In the genomic region with DNA sequence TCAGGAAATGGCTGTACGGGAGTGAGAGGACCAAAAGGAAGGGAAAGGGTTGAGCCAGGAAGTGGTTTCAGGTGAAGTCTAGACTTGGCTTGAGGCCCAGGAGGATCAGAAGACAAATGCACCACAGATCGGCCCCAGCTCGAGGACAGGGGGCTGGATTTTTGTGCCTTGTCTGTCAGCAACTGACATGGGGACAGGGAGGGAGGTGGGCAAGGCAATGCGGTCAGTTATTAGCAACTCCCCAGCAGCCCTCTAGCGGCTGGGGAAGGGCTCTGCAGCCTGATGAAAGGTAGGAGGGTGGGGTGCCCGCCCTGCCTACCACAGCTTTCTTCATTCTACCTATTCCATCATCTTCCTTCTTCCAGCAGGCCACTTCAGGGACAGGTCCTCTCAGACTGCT, we compare ENCODE assay signal across 8 cellular contexts. TPM values are rescaled to one million over a fixed set of nuclear protein-coding genes. Genes with fewer than 3 reads are reported as not detected.
DNase-seq lines count a peak whose midpoint lies in the region; ATAC-seq and TF ChIP-seq lines count a peak whose summit lies in the region.

No MANE protein-coding gene starts in this region.

- no peak for TF ChIP-seq POLR2A in NB4 (IDR thresholded peaks at IDR 0.05; ENCODE audit: extremely low read depth, insufficient read length)
- no peak for TF ChIP-seq POLR2A in right lobe of liver (IDR thresholded peaks at IDR 0.05)

- peaks cover 9% of the 10 kb centered on the region for H3K4me1 ChIP-seq in HAP-1
- H3K4me1 ChIP-seq in right lobe of liver, result peaks cover 0 to 10% (median 0%) of the 10 kb centered on the region in 4 donors

- H3K27me3 ChIP-seq in HAP-1 (ENCODE audit: low read depth) (no peaks in the 10 kb centered on the region), right lobe of liver (no peaks in the 10 kb centered on the region)

- no peak overlapping the region for H3K27ac ChIP-seq in right lobe of liver

- intact Hi-C loops in right lobe of liver (cut with DNase I), result loop anchor here in 1 of 2 donors (10.0 kb wide), 2 partner anchors 185 to 475 kb away; no protein-coding TSS in a partner anchor

- in situ Hi-C loops in ACHN (cut with HindIII; ENCODE audit: low pct_ligation_motif_present, low pct_unique_long_range_greater_than_20kb, low sequenced_read_pairs) (no loop called here), HAP-1 (cut with MboI; ENCODE audit: low sequenced_read_pairs) (loop anchor here (10.0 kb wide), 2 partner anchors 175 to 295 kb away; a partner anchor contains a TSS), astrocyte of the spinal cord (cut with HindIII; ENCODE audit: low sequenced_read_pairs) (no loop called here)

- H3K4me3 ChIP-seq in HAP-1, result no peak overlapping the region
- H3K4me3 ChIP-seq in NB4 (ENCODE audit: low read depth, low read length), result no peak overlapping the region
- no peak overlapping the region for H3K4me3 ChIP-seq in astrocyte of the spinal cord (ENCODE audit: low read depth, low read length)
- H3K4me3 ChIP-seq in right lobe of liver, result no peak overlapping the region

- peak; percentile 92 to 96 (median 94) for ATAC-seq in right lobe of liver

- H3K9me3 ChIP-seq in HAP-1 (no peaks in the 10 kb centered on the region), right lobe of liver (no peaks in the 10 kb centered on the region)

- 19% methylated on average over 3 of the region's 6 CpGs for WGBS in right lobe of liver (ENCODE audit: insufficient coverage, low coverage, low lambda C conversion rate, missing lambda C conversion rate)

- H3K36me3 ChIP-seq in HAP-1 (replicated peaks), result no peaks in the 10 kb centered on the region
- H3K36me3 ChIP-seq in right lobe of liver, result no peaks in the 10 kb centered on the region

- TF ChIP-seq CTCF in NB4 (IDR thresholded peaks at IDR 0.05; ENCODE audit: low read depth, low read length), result peak; percentile 92
- TF ChIP-seq CTCF in astrocyte of the spinal cord (IDR thresholded peaks at IDR 0.05; ENCODE audit: low read depth, low read length), result peak; percentile 77
- TF ChIP-seq CTCF in right lobe of liver (IDR thresholded peaks at IDR 0.05), result peak; percentile 58 to 81 (median 76)

- DNase-seq in ACHN (peak; percentile 52), ELF-1 (ENCODE audit: low read depth, low spot score) (peak; percentile 71), HAP-1 (ENCODE audit: low spot score in 2 of 2) (peak; percentile 55 to 73), NB4 (ENCODE audit: low read depth) (peak; percentile 54), astrocyte of the spinal cord (ENCODE audit: low read depth, low spot score) (peak; percentile 18), right lobe of liver (peak; percentile 36 to 57 (median 56)), NCI-H345 treated with DMSO at 0.1 percent for 48 hours (lab: John Stamatoyannopoulos, UW; ENCODE audit: unreplicated experiment) (no peak), NCI-H1105 (lab: John Stamatoyannopoulos, UW) (no peak)

RNA-seq across cellular contexts. Expression of a gene that starts 50.0 kb away (rescaled TPM):
- total RNA-seq in right lobe of liver, result under 1 TPM in 4 of 6 experiments, not detected in 2; 0.22 to 0.46 (median 0.34) TPM

Comparison
In these comparisons a context has a peak if more than half of its experiments do, and no peak if none do; other contexts are left out.
1. DNase-seq: peak in ACHN (single experiment), ELF-1 (single experiment), HAP-1 (2 of 2), NB4 (single experiment), astrocyte of the spinal cord (single experiment) and right lobe of liver (3 of 3); none in NCI-H345 treated with DMSO at 0.1 percent for 48 hours (single experiment) and NCI-H1105 (single experiment).
2. Peak in every context shown above with its lines, with median percentiles within 50 percentile points of each other: CTCF ChIP-seq.